In the genomic region with DNA sequence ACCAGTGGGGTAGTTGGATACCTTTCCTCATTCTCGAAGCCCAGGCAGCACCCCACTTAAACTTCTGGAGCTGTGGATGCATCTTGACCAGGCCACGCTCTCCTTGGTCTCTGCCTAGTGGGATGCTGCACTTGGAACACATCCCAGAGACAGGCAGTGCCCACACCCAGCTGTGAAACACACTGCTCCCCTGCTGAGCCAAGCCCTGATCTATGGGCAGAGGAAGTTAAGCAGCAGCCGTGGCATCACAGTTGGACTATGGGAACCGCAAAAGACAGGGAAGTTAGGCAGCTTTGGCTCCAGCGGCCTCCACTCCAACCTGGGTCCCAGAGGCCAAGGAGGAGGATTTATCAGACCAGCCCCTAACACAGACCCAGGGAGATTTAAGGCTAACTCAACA, we compare ENCODE assay signal across 24 cellular contexts.
"Had no signal": no experiment of that assay in that cellular context is flagged by ENCODE, and none has a peak within 500 bp of the region (broad histone marks: within the 10 kb centered on the region; RNA-seq: fewer than 3 reads in every experiment).

No MANE protein-coding gene starts in this region.

- DNase-seq: activated CD8-positive, alpha-beta memory T cell treated with anti-CD3 and anti-CD28 coated beads, Interleukin-2, amount 50 U/mL, for 4 hours; activated naive CD8-positive, alpha-beta T cell treated with anti-CD3 and anti-CD28 coated beads for 36 hours; activated T-cell treated with anti-CD3 and anti-CD28 coated beads, Interleukin-2, amount 50 U/mL, for 24 hours; colonic mucosa; dorsolateral prefrontal cortex; glutamatergic neuron; left ventricle myocardium superior; midbrain; natural killer cell; nucleus accumbens; right cardiac atrium; stimulated activated CD4-positive, alpha-beta T cell treated with anti-CD3 and anti-CD28 coated beads, Interleukin-4, amount 100 ng/mL, for 24 hours; stimulated activated naive CD4-positive, alpha-beta T cell treated with Interleukin-2 at 50 U/mL for 16 hours had no signal

- H3K27me3 ChIP-seq: colonic mucosa, hepatocyte, vagina had no signal

- H3K9ac ChIP-seq: parathyroid adenoma had no signal

- H3K4me1 ChIP-seq: breast epithelium, colonic mucosa, esophagus muscularis mucosa, parathyroid adenoma had no signal

- H3K9me3 ChIP-seq: breast epithelium, colonic mucosa, esophagus muscularis mucosa, thoracic aorta, vagina had no signal

- H3K27ac ChIP-seq: breast epithelium, colonic mucosa, esophagus muscularis mucosa, hepatocyte, parathyroid adenoma, thoracic aorta, vagina had no signal

- H3K4me2 ChIP-seq: hepatocyte had no signal

- FAIRE-seq: astrocyte, frontal cortex, TTC549 had no signal

- H3K4me3 ChIP-seq: breast epithelium, colonic mucosa, dorsolateral prefrontal cortex, esophagus muscularis mucosa, hepatocyte, thoracic aorta, vagina had no signal

- ATAC-seq: activated T-helper 17 cell treated with anti-CD3 and anti-CD28 coated beads, Interleukin-2, amount 50 U/mL, for 72 hours; left ventricle myocardium superior; natural killer cell; right cardiac atrium; WTC11 had no signal

- H3K36me3 ChIP-seq: breast epithelium, colonic mucosa, esophagus muscularis mucosa, thoracic aorta, vagina had no signal
